Comparison of ENCODE assay signal across 16 cellular contexts in the genomic region with DNA sequence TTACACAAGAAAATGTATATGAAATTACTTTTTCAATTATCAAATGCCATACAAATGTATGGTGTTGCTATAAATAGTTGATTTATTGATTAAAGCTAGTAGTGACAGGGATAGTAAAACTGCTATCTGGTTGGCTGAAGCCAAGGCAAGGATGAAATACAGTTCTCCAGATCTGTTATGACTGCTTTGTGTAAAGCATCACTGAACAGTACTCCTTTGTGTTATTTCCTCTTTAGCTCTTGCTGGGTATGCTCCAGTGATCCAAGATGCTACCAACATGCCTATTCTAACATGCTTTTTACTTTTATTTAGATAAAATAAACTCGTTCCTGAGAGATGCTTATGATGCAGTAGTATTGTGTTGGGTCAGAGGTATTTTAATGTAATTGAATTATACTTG.
DNase-seq lines count a peak whose midpoint lies in the region; ATAC-seq and TF ChIP-seq lines count a peak whose summit lies in the region.
"Had no signal": no experiment of that assay in that cellular context is flagged by ENCODE, and none has a peak within 500 bp of the region (broad histone marks: within the 10 kb centered on the region; RNA-seq: fewer than 3 reads in every experiment).

No MANE protein-coding gene starts in this region.

- DNase-seq in kidney tubule cell (ENCODE audit: low spot score) (peak; percentile 58), nephron progenitor cell (no peak), iPS-NIHi7 (ENCODE audit: extremely low spot score) (no peak)
- no peak for DNase-seq in activated CD8-positive, alpha-beta memory T cell treated with anti-CD3 and anti-CD28 coated beads, Interleukin-2, amount 50 U/mL, for 48 hours
- DNase-seq: NCI-H1048, NCI-H1436 treated with DMSO at 0.1 percent for 48 hours, NCI-H2029 treated with DMSO at 0.1 percent for 48 hours, NCI-H524, Right ventricle myocardium superior, T-cell had no signal

- TF ChIP-seq CTCF in OCI-LY3 (IDR thresholded peaks at IDR 0.05; ENCODE audit: low read depth, low read length) = no peak
- no peak for TF ChIP-seq CTCF in nephron progenitor cell (IDR thresholded peaks at IDR 0.05)

- no peaks in the 10 kb centered on the region for H4K20me1 ChIP-seq in OCI-LY3 (ENCODE audit: insufficient read depth, low read length)

- peaks cover 7% of the 10 kb centered on the region for H3K27me3 ChIP-seq in OCI-LY3 (ENCODE audit: low read depth, low read length)

- H3K4me1 Mint-ChIP-seq in stimulated activated memory B cell treated with anti-CD40 and anti-IgM and Interleukin-4, amounts not matched to agents 10 μg/mL and 1 μg/mL and 100 μg/mL, for 72 hours = peaks cover 25% of the 10 kb centered on the region
- H3K4me1 Mint-ChIP-seq in nephron progenitor cell = peaks cover 20% of the 10 kb centered on the region

- ATAC-seq in GM18861 (IDR thresholded peaks at IDR 0.05; ENCODE audit: unreplicated experiment) = peak; percentile 56
- ATAC-seq in stimulated activated memory B cell treated with anti-CD40 and anti-IgM and Interleukin-4, amounts not matched to agents 10 μg/mL and 1 μg/mL and 100 μg/mL, for 72 hours = peak; percentile 80
- ATAC-seq in GM21360 (IDR thresholded peaks at IDR 0.05; ENCODE audit: unreplicated experiment) = no peak
- ATAC-seq: T-cell had no signal

- no peaks in the 10 kb centered on the region for H3K36me3 Mint-ChIP-seq in stimulated activated memory B cell treated with anti-CD40 and anti-IgM and Interleukin-4, amounts not matched to agents 10 μg/mL and 1 μg/mL and 100 μg/mL, for 72 hours
- H3K36me3 Mint-ChIP-seq in nephron progenitor cell (ENCODE audit: low read depth) = no peaks in the 10 kb centered on the region
- H3K36me3 Mint-ChIP-seq: T-cell had no signal

- peaks cover 14% of the 10 kb centered on the region for H3K4me1 ChIP-seq in OCI-LY3 (ENCODE audit: low read length)

- H3K27me3 Mint-ChIP-seq in stimulated activated memory B cell treated with anti-CD40 and anti-IgM and Interleukin-4, amounts not matched to agents 10 μg/mL and 1 μg/mL and 100 μg/mL, for 72 hours = no peaks in the 10 kb centered on the region
- peaks cover 75% of the 10 kb centered on the region for H3K27me3 Mint-ChIP-seq in nephron progenitor cell (ENCODE audit: low read depth, poor library complexity)

- H3K9me3 Mint-ChIP-seq in stimulated activated memory B cell treated with anti-CD40 and anti-IgM and Interleukin-4, amounts not matched to agents 10 μg/mL and 1 μg/mL and 100 μg/mL, for 72 hours = no peaks in the 10 kb centered on the region
- peaks cover 5% of the 10 kb centered on the region for H3K9me3 Mint-ChIP-seq in nephron progenitor cell
- H3K9me3 Mint-ChIP-seq: T-cell had no signal

- no peaks in the 10 kb centered on the region for H3K36me3 ChIP-seq in OCI-LY3 (replicated peaks; ENCODE audit: low read depth, low read length)

- H3K27ac Mint-ChIP-seq in stimulated activated memory B cell treated with anti-CD40 and anti-IgM and Interleukin-4, amounts not matched to agents 10 μg/mL and 1 μg/mL and 100 μg/mL, for 72 hours = peak overlapping the region; percentile 71
- no peak overlapping the region for H3K27ac Mint-ChIP-seq in nephron progenitor cell
- H3K27ac Mint-ChIP-seq: T-cell had no signal

- H3K27ac ChIP-seq in OCI-LY3 (ENCODE audit: low read length) = no peak overlapping the region
- H3K27ac ChIP-seq: KMS-11, SK-N-MC had no signal

- no peak overlapping the region for H3K4me3 ChIP-seq in OCI-LY3 (ENCODE audit: low read length)
- H3K4me3 ChIP-seq: SK-N-MC had no signal

- peak overlapping the region; percentile 21 for H3K4me2 ChIP-seq in OCI-LY3 (ENCODE audit: low read length)
- H3K4me2 ChIP-seq: KMS-11 had no signal

- H3K9me3 ChIP-seq in OCI-LY3 (ENCODE audit: insufficient read depth, low read length) = no peaks in the 10 kb centered on the region

- H3K9ac ChIP-seq in OCI-LY3 (ENCODE audit: low read length) = no peak overlapping the region
- H3K9ac ChIP-seq: KMS-11 had no signal

- no peak overlapping the region for H3K4me3 Mint-ChIP-seq in stimulated activated memory B cell treated with anti-CD40 and anti-IgM and Interleukin-4, amounts not matched to agents 10 μg/mL and 1 μg/mL and 100 μg/mL, for 72 hours
- H3K4me3 Mint-ChIP-seq in nephron progenitor cell = no peak overlapping the region
- H3K4me3 Mint-ChIP-seq: T-cell had no signal

- no peaks in the 10 kb centered on the region for H3K79me2 ChIP-seq in OCI-LY3 (ENCODE audit: low read length)

- 0 out of 2 replicates have a peak overlapping the region, but pooled peaks have one; percentile 4 for H2AFZ ChIP-seq in OCI-LY3 (ENCODE audit: low read depth, low read length)
